Comparison of ENCODE assay signal across 28 cellular contexts in genomic region chr10:10989669-10990068, GRCh38. TPM values are rescaled to one million over a fixed set of nuclear protein-coding genes. Genes with fewer than 3 reads are reported as not detected.
DNase-seq lines count a peak whose midpoint lies in the region; ATAC-seq, FAIRE-seq and TF ChIP-seq lines count a peak whose summit lies in the region.
"Had no signal": no experiment of that assay in that cellular context is flagged by ENCODE, and none has a peak within 500 bp of the region (broad histone marks: within the 10 kb centered on the region; RNA-seq: fewer than 3 reads in every experiment).

No MANE protein-coding gene starts in this region.

- no peak overlapping the region for H3K9ac ChIP-seq in kidney (ENCODE audit: low read length in 2 of 2)
- H3K9ac ChIP-seq: BLaER1 had no signal

- H3K9me3 ChIP-seq in kidney (ENCODE audit: control insufficient read depth in 1 of 2, low read length in 2 of 2) (no peaks in the 10 kb centered on the region), small intestine (ENCODE audit: control insufficient read depth, low read depth) (no peaks in the 10 kb centered on the region)
- H3K9me3 ChIP-seq: BE2C, BLaER1 had no signal

- H3K4me3 ChIP-seq in kidney (ENCODE audit: low read length in 2 of 2) (no peak overlapping the region), small intestine (ENCODE audit: low read depth in 1 of 2, low read length in 2 of 2) (no peak overlapping the region)
- H3K4me3 ChIP-seq: BLaER1, GM12878 had no signal

- H3K36me3 ChIP-seq in kidney (ENCODE audit: control insufficient read depth in 1 of 2, insufficient read depth in 2 of 2, low read length in 2 of 2) (no peaks in the 10 kb centered on the region), small intestine (ENCODE audit: control insufficient read depth in 2 of 2, insufficient read depth in 2 of 2, low read length in 2 of 2) (no peaks in the 10 kb centered on the region)
- H3K36me3 ChIP-seq: BE2C, BLaER1 had no signal

- POLR2A ChIA-PET in HEK293T (lab: Yijun Ruan, JAX), result no interaction called here

- H3K27ac ChIP-seq in kidney (ENCODE audit: low read depth in 2 of 2, low read length in 2 of 2) (no peak overlapping the region), small intestine (ENCODE audit: low read depth in 1 of 2, low read length in 1 of 2) (no peak overlapping the region)
- H3K27ac ChIP-seq: BLaER1 had no signal

- H3K27me3 ChIP-seq in small intestine (ENCODE audit: control insufficient read depth in 2 of 2, insufficient read depth in 2 of 2, low read length in 2 of 2), result no peaks in the 10 kb centered on the region
- H3K27me3 ChIP-seq: BE2C, BLaER1 had no signal

- intact Hi-C loops in kidney (cut with DNase I), result no loop called here

- TF ChIP-seq CTCF in kidney (IDR thresholded peaks at IDR 0.05; ENCODE audit: borderline replicate concordance, extremely low read depth, insufficient read depth), result no peak

- H3K4me1 ChIP-seq in kidney (ENCODE audit: control insufficient read depth in 1 of 2, insufficient read depth in 1 of 2, low read depth in 1 of 2, low read length in 2 of 2) (no peaks in the 10 kb centered on the region), small intestine (ENCODE audit: control insufficient read depth in 2 of 2, insufficient read depth in 1 of 2, low read depth in 1 of 2, low read length in 1 of 2) (no peaks in the 10 kb centered on the region)
- H3K4me1 ChIP-seq: BE2C, BLaER1 had no signal

- no peak for ATAC-seq in GM19324 (IDR thresholded peaks at IDR 0.05; ENCODE audit: low FRiP score, unreplicated experiment)
- ATAC-seq in GM19351 (IDR thresholded peaks at IDR 0.05; ENCODE audit: unreplicated experiment), result no peak
- ATAC-seq: GM12878 had no signal

- DNase-seq in HEK293T (ENCODE audit: extremely low spot score) (no peak), kidney (no peak), small intestine (no peak), GM19240 (ENCODE audit: insufficient read length, low spot score) (no peak)
- DNase-seq: 8988T; ACHN; BE2C; C1 segment of cervical spinal cord; CD4-positive, alpha-beta memory T cell; CD4-positive, CD25-positive, alpha-beta regulatory T cell; CD8-positive, alpha-beta memory T cell; COR-L47; DMS 273 treated with DMSO at 0.1 percent for 48 hours; DMS153; DMS53; DMS79; DND-41; EL; GDM1 had no signal

- CTCF ChIA-PET in HEK293T (lab: Yijun Ruan, JAX), result no interaction called here

- FAIRE-seq in kidney (lab: Jason Lieb, UNC) (peak; percentile 79), small intestine (lab: Jason Lieb, UNC) (peak; percentile 23)
- FAIRE-seq: A204.1, GM12878, GM12892, GM18507, GM19239 had no signal

TF ChIP-seq in HEK293T, 16 proteins besides CTCF, POLR2A, EP300 and RAD21:
- TF ChIP-seq PKNOX1 (IDR thresholded peaks at IDR 0.05), result peak; percentile 60; the same call in 1 of the 2 replicates
- TF ChIP-seq CTBP1 (IDR thresholded peaks at IDR 0.05; ENCODE audit: borderline replicate concordance), result peak; percentile 71; the same call in 1 of the 2 replicates
- TF ChIP-seq LEF1 (IDR thresholded peaks at IDR 0.05; ENCODE audit: borderline replicate concordance), result no peak
- peak; percentile 68 for TF ChIP-seq ARNT (IDR thresholded peaks at IDR 0.05)
- TF ChIP-seq SUZ12 (IDR thresholded peaks at IDR 0.05), result no peak
- no peak for TF ChIP-seq FOXM1 (IDR thresholded peaks at IDR 0.05; ENCODE audit: borderline replicate concordance)

RNA-seq across cellular contexts. Expression of gene CELF2, which starts 28.0 kb away (rescaled TPM):
- 39.2 TPM for total RNA-seq in kidney
- polyA plus RNA-seq in kidney (ENCODE audit: insufficient read depth, low read depth, low replicate concordance) (1.7 TPM), small intestine (10 to 100 TPM in 1 of 3 donors, 1 to 10 TPM in 2; 1.8 to 11.6 (median 4.1) TPM)
- total RNA-seq: A673 had no signal
